ENCODE assay signal across 8 cellular contexts in the genomic region with DNA sequence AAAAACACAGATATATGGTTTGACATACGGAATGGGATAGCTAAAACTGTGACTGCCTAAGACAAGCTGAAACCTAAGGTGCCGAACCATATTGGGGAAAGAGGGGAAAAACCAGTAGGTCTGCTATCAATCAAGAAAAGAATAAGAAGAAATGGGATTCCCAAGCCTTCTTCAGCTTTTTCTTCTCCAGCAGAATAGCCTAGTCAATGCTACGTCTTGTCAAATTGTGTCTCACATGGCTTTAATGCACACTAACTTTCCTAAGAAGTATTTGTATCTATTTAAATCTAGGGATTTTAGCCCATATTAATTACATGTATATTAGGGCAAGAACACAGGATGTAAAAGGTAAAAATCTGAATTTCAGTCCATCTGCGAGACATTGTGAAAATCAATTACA. TPM values are rescaled to one million over a fixed set of nuclear protein-coding genes. Genes with fewer than 3 reads are reported as not detected.
DNase-seq lines count a peak whose midpoint lies in the region; ATAC-seq and TF ChIP-seq lines count a peak whose summit lies in the region.
"Had no signal": no experiment of that assay in that cellular context is flagged by ENCODE, and none has a peak within 500 bp of the region (broad histone marks: within the 10 kb centered on the region; RNA-seq: fewer than 3 reads in every experiment).

No MANE protein-coding gene starts in this region.

- H3K27me3 ChIP-seq in HL-60 (ENCODE audit: insufficient read depth, poor library complexity, severe bottlenecking) = no peaks in the 10 kb centered on the region

- H3K36me3 Mint-ChIP-seq in activated T-helper 1 cell treated with anti-CD3 and anti-CD28 coated beads, Interleukin-12 subunit alpha, Interleukin-12 subunit beta, Interleukin-2, Interleukin-4 antibody, amounts not matched to agents 30 ng/mL and 10 ng/mL and 1 ng/mL, durations not matched to agents 14 hours and 24 hours and 36 hours (ENCODE audit: low read depth) = peaks cover 34% of the 10 kb centered on the region
- peaks cover 24 to 28% of the 10 kb centered on the region in 2 donors for H3K36me3 Mint-ChIP-seq in stimulated activated naive B cell treated with anti-CD40 and anti-IgM and Interleukin-4, amounts not matched to agents 10 μg/mL and 1 μg/mL and 100 μg/mL, for 72 hours

- ATAC-seq in stimulated activated naive B cell treated with anti-CD40 and anti-IgM and Interleukin-4, amounts not matched to agents 10 μg/mL and 1 μg/mL and 100 μg/mL, for 72 hours (replicated peaks) = no peak
- ATAC-seq in HG02870 (IDR thresholded peaks at IDR 0.05; ENCODE audit: unreplicated experiment) (no peak), HG02571 (IDR thresholded peaks at IDR 0.05; ENCODE audit: unreplicated experiment) (no peak)

- peak overlapping the region; percentile 79 for H3K4me3 ChIP-seq in HL-60 (replicated peaks; ENCODE audit: insufficient read depth, low read length)

- peak overlapping the region; percentile 94 for H3K4me3 Mint-ChIP-seq in activated T-helper 1 cell treated with anti-CD3 and anti-CD28 coated beads, Interleukin-12 subunit alpha, Interleukin-12 subunit beta, Interleukin-2, Interleukin-4 antibody, amounts not matched to agents 30 ng/mL and 10 ng/mL and 1 ng/mL, durations not matched to agents 14 hours and 24 hours and 36 hours
- H3K4me3 Mint-ChIP-seq in stimulated activated naive B cell treated with anti-CD40 and anti-IgM and Interleukin-4, amounts not matched to agents 10 μg/mL and 1 μg/mL and 100 μg/mL, for 72 hours = peak overlapping the region; percentile 79 to 82

- TF ChIP-seq CTCF in HL-60 (IDR thresholded peaks at IDR 0.05; ENCODE audit: insufficient read depth, low read length) = no peak

- H3K9me3 Mint-ChIP-seq in activated T-helper 1 cell treated with anti-CD3 and anti-CD28 coated beads, Interleukin-12 subunit alpha, Interleukin-12 subunit beta, Interleukin-2, Interleukin-4 antibody, amounts not matched to agents 30 ng/mL and 10 ng/mL and 1 ng/mL, durations not matched to agents 14 hours and 24 hours and 36 hours = peaks cover 15% of the 10 kb centered on the region
- peaks cover 8% of the 10 kb centered on the region in 2 donors for H3K9me3 Mint-ChIP-seq in stimulated activated naive B cell treated with anti-CD40 and anti-IgM and Interleukin-4, amounts not matched to agents 10 μg/mL and 1 μg/mL and 100 μg/mL, for 72 hours

- peaks cover 66% of the 10 kb centered on the region for H3K4me1 Mint-ChIP-seq in activated T-helper 1 cell treated with anti-CD3 and anti-CD28 coated beads, Interleukin-12 subunit alpha, Interleukin-12 subunit beta, Interleukin-2, Interleukin-4 antibody, amounts not matched to agents 30 ng/mL and 10 ng/mL and 1 ng/mL, durations not matched to agents 14 hours and 24 hours and 36 hours (ENCODE audit: low read depth)
- peaks cover 20 to 44% of the 10 kb centered on the region in 2 donors for H3K4me1 Mint-ChIP-seq in stimulated activated naive B cell treated with anti-CD40 and anti-IgM and Interleukin-4, amounts not matched to agents 10 μg/mL and 1 μg/mL and 100 μg/mL, for 72 hours

- no peaks in the 10 kb centered on the region for H3K27me3 Mint-ChIP-seq in activated T-helper 1 cell treated with anti-CD3 and anti-CD28 coated beads, Interleukin-12 subunit alpha, Interleukin-12 subunit beta, Interleukin-2, Interleukin-4 antibody, amounts not matched to agents 30 ng/mL and 10 ng/mL and 1 ng/mL, durations not matched to agents 14 hours and 24 hours and 36 hours (ENCODE audit: insufficient read depth)
- H3K27me3 Mint-ChIP-seq in stimulated activated naive B cell treated with anti-CD40 and anti-IgM and Interleukin-4, amounts not matched to agents 10 μg/mL and 1 μg/mL and 100 μg/mL, for 72 hours = no peaks in the 10 kb centered on the region

- H3K27ac ChIP-seq in HL-60 (replicated peaks) = peak overlapping the region; percentile 93

- DNase-seq in HL-60 (ENCODE audit: low read depth in 1 of 2, low spot score in 1 of 2) = no peak
- no peak for DNase-seq in activated T-helper 1 cell treated with anti-CD3 and anti-CD28 coated beads, Interleukin-12 subunit alpha, Interleukin-12 subunit beta, Interleukin-2, Interleukin-4 antibody, amounts not matched to agents 30 ng/mL and 10 ng/mL and 1 ng/mL, durations not matched to agents 14 hours and 24 hours and 36 hours (ENCODE audit: low spot score)
- DNase-seq in inferior parietal cortex (ENCODE audit: extremely low spot score) = peak; percentile 61
- DNase-seq in stimulated activated naive B cell treated with anti-CD40 and anti-IgM and Interleukin-4, amounts not matched to agents 10 μg/mL and 1 μg/mL and 100 μg/mL, for 72 hours = no peak
- DNase-seq in NCI-H128 (lab: John Stamatoyannopoulos, UW; ENCODE audit: unreplicated experiment) = no peak

- intact Hi-C loops in activated T-helper 1 cell treated with anti-CD3 and anti-CD28 coated beads, Interleukin-12 subunit alpha, Interleukin-12 subunit beta, Interleukin-2, Interleukin-4 antibody, amounts not matched to agents 30 ng/mL and 10 ng/mL and 1 ng/mL, durations not matched to agents 14 hours and 24 hours and 36 hours (cut with micrococcal nuclease) = loop anchor here (1.0 to 10.0 kb wide), 9 partner anchors 18 to 1936 kb away; partner anchors contain the start of genes GRPEL2, JAKMIP2, PPARGC1B and TCERG1

- peak overlapping the region; percentile 99 for H3K27ac Mint-ChIP-seq in activated T-helper 1 cell treated with anti-CD3 and anti-CD28 coated beads, Interleukin-12 subunit alpha, Interleukin-12 subunit beta, Interleukin-2, Interleukin-4 antibody, amounts not matched to agents 30 ng/mL and 10 ng/mL and 1 ng/mL, durations not matched to agents 14 hours and 24 hours and 36 hours
- peak overlapping the region; percentile 98 for H3K27ac Mint-ChIP-seq in stimulated activated naive B cell treated with anti-CD40 and anti-IgM and Interleukin-4, amounts not matched to agents 10 μg/mL and 1 μg/mL and 100 μg/mL, for 72 hours

RNA-seq across cellular contexts. Expression of gene FBXO38, which starts 0.8 kb away (rescaled TPM):
- 64.3 and 80.3 TPM in 2 replicates for total RNA-seq in activated T-helper 1 cell treated with anti-CD3 and anti-CD28 coated beads, Interleukin-12 subunit alpha, Interleukin-12 subunit beta, Interleukin-2, Interleukin-4 antibody, amounts not matched to agents 30 ng/mL and 10 ng/mL and 1 ng/mL, durations not matched to agents 14 hours and 24 hours and 36 hours

RNA-seq across cellular contexts. Expression of gene SPINK9, which starts 47.6 kb away (rescaled TPM):
- total RNA-seq in activated T-helper 1 cell treated with anti-CD3 and anti-CD28 coated beads, Interleukin-12 subunit alpha, Interleukin-12 subunit beta, Interleukin-2, Interleukin-4 antibody, amounts not matched to agents 30 ng/mL and 10 ng/mL and 1 ng/mL, durations not matched to agents 14 hours and 24 hours and 36 hours = not detected in 2 replicates
- total RNA-seq: RPMI7951 had no signal
